In genomic region chr1:212733109-212733508, GRCh38 we compare ENCODE assay signal across 17 cellular contexts. TPM values are rescaled to one million over a fixed set of nuclear protein-coding genes. Genes with fewer than 3 reads are reported as not detected.
DNase-seq lines count a peak whose midpoint lies in the region; ATAC-seq and TF ChIP-seq lines count a peak whose summit lies in the region.
"Had no signal": no experiment of that assay in that cellular context is flagged by ENCODE, and none has a peak within 500 bp of the region (broad histone marks: within the 10 kb centered on the region; RNA-seq: fewer than 3 reads in every experiment).

No MANE protein-coding gene starts in this region.

- no peaks in the 10 kb centered on the region for H3K9me3 Mint-ChIP-seq in activated T-cell treated with anti-CD3 and anti-CD28 coated beads, Interleukin-2, amount 50 U/mL, for 72 hours
- no peaks in the 10 kb centered on the region for H3K9me3 Mint-ChIP-seq in WTC11
- H3K9me3 Mint-ChIP-seq: CD14-positive monocyte; CD4-positive, alpha-beta memory T cell; CD4-positive, CD25-positive, alpha-beta regulatory T cell; CD8-positive, alpha-beta memory T cell had no signal

- ATAC-seq in activated T-cell treated with anti-CD3 and anti-CD28 coated beads, Interleukin-2, amount 50 U/mL, for 72 hours (replicated peaks in 1 of 2) = no peak
- no peak for ATAC-seq in WTC11

- no peaks in the 10 kb centered on the region for H3K27me3 Mint-ChIP-seq in activated T-cell treated with anti-CD3 and anti-CD28 coated beads, Interleukin-2, amount 50 U/mL, for 72 hours (ENCODE audit: low read depth)
- no peaks in the 10 kb centered on the region for H3K27me3 Mint-ChIP-seq in WTC11 (ENCODE audit: low read depth)
- H3K27me3 Mint-ChIP-seq: CD4-positive, alpha-beta memory T cell; CD4-positive, CD25-positive, alpha-beta regulatory T cell; CD8-positive, alpha-beta memory T cell had no signal

- CTCF ChIA-PET in WTC11 (lab: Charles Lee) = interaction anchor here (0.7 kb wide), 1 partner anchor 17 kb away, joined by 3 read pairs; no protein-coding TSS in a partner anchor

- POLR2A ChIA-PET in WTC11 (lab: Charles Lee) = interaction anchor here (0.6 kb wide), 1 partner anchor 10 kb away, joined by 3 read pairs; no protein-coding TSS in a partner anchor

- no peak for DNase-seq in activated T-cell treated with anti-CD3 and anti-CD28 coated beads, Interleukin-2, amount 50 U/mL, for 72 hours
- DNase-seq in activated T-cell treated with anti-CD3 and anti-CD28 coated beads for 4 hours (no peak), WTC11 (ENCODE audit: low spot score) (no peak), DMS153 (lab: John Stamatoyannopoulos, UW) (no peak), NCI-H446 (lab: John Stamatoyannopoulos, UW) (no peak)
- DNase-seq: 8988T; ACHN; BE2C; C1 segment of cervical spinal cord; CD4-positive, alpha-beta memory T cell; CD4-positive, CD25-positive, alpha-beta regulatory T cell; CD8-positive, alpha-beta memory T cell; COR-L47; DMS 273 treated with DMSO at 0.1 percent for 48 hours; DMS79 treated with DMSO at 0.1 percent for 48 hours; GF-D8 had no signal

- no peak overlapping the region for H3K4me3 Mint-ChIP-seq in activated T-cell treated with anti-CD3 and anti-CD28 coated beads, Interleukin-2, amount 50 U/mL, for 72 hours
- H3K4me3 Mint-ChIP-seq in WTC11 = no peak overlapping the region
- H3K4me3 Mint-ChIP-seq: CD14-positive monocyte; CD4-positive, alpha-beta memory T cell; CD4-positive, CD25-positive, alpha-beta regulatory T cell; CD8-positive, alpha-beta memory T cell had no signal

- no peak for TF ChIP-seq CTCF in WTC11 (IDR thresholded peaks at IDR 0.05)

- H3K36me3 Mint-ChIP-seq in activated T-cell treated with anti-CD3 and anti-CD28 coated beads, Interleukin-2, amount 50 U/mL, for 72 hours (ENCODE audit: insufficient read depth in 2 of 2) = peaks cover 4 to 10% of the 10 kb centered on the region in 2 donors
- H3K36me3 Mint-ChIP-seq in WTC11 = peaks cover 3% of the 10 kb centered on the region; the same call in 1 of the 2 replicates

- peak overlapping the region; percentile 38 for H3K27ac Mint-ChIP-seq in activated T-cell treated with anti-CD3 and anti-CD28 coated beads, Interleukin-2, amount 50 U/mL, for 72 hours
- peak overlapping the region; percentile 87; the same call in 1 of the 2 replicates for H3K27ac Mint-ChIP-seq in WTC11
- H3K27ac Mint-ChIP-seq: CD4-positive, alpha-beta memory T cell; CD4-positive, CD25-positive, alpha-beta regulatory T cell had no signal

- H3K4me1 Mint-ChIP-seq in activated T-cell treated with anti-CD3 and anti-CD28 coated beads, Interleukin-2, amount 50 U/mL, for 72 hours (ENCODE audit: low read depth) = peaks cover 51% of the 10 kb centered on the region
- H3K4me1 Mint-ChIP-seq in WTC11 = no peaks in the 10 kb centered on the region

TF ChIP-seq in WTC11, 78 proteins besides CTCF, POLR2A, EP300 and RAD21 (continues in another document):
- no peak for TF ChIP-seq PREB (CRISPR knock-in tag; IDR thresholded peaks at IDR 0.05; ENCODE audit: borderline replicate concordance)
- no peak for TF ChIP-seq E2F5 (CRISPR knock-in tag; IDR thresholded peaks at IDR 0.05)
- no peak for TF ChIP-seq FOXP4 (CRISPR knock-in tag; IDR thresholded peaks at IDR 0.05)
- no peak for TF ChIP-seq ZBTB21 (CRISPR knock-in tag; IDR thresholded peaks at IDR 0.05; ENCODE audit: borderline replicate concordance)
- no peak for TF ChIP-seq NR2C2 (CRISPR knock-in tag; IDR thresholded peaks at IDR 0.05)
- TF ChIP-seq ZSCAN18 (CRISPR knock-in tag; IDR thresholded peaks at IDR 0.05) = no peak
- TF ChIP-seq ZNF219 (CRISPR knock-in tag; IDR thresholded peaks at IDR 0.05; ENCODE audit: borderline replicate concordance) = no peak
- no peak for TF ChIP-seq NFYB (CRISPR knock-in tag; conservative IDR thresholded peaks at IDR 0.05; ENCODE audit: low read depth)
- TF ChIP-seq TCF7 (CRISPR knock-in tag; IDR thresholded peaks at IDR 0.05; ENCODE audit: low read depth) = no peak
- TF ChIP-seq USF1 (CRISPR knock-in tag; IDR thresholded peaks at IDR 0.05) = no peak
- TF ChIP-seq STAT6 (CRISPR knock-in tag; conservative IDR thresholded peaks at IDR 0.05; ENCODE audit: low read depth) = no peak
- no peak for TF ChIP-seq USF2 (CRISPR knock-in tag; IDR thresholded peaks at IDR 0.05)

RNA-seq across cellular contexts. Expression of gene BATF3, which starts 33.5 kb away (rescaled TPM):
- 100 to 1,000 TPM; 400 to 660 TPM for total RNA-seq in activated T-cell treated with anti-CD3 and anti-CD28 coated beads, Interleukin-2, amount 50 U/mL, for 72 hours
- 3.9 to 6.1 TPM (median 3.9 TPM) in 3 replicates for total RNA-seq in WTC11 (2021)

RNA-seq across cellular contexts. Expression of gene NSL1, which starts 58.5 kb away (rescaled TPM):
- 10 to 100 TPM; 41.8 to 44.9 TPM for total RNA-seq in activated T-cell treated with anti-CD3 and anti-CD28 coated beads, Interleukin-2, amount 50 U/mL, for 72 hours
- total RNA-seq in WTC11 (2021) = 55.7 to 60.8 TPM (median 57.2 TPM) in 3 replicates

RNA-seq across cellular contexts. Expression of gene TATDN3, which starts 58.6 kb away (rescaled TPM):
- 10 to 100 TPM; 17.7 to 18.2 TPM for total RNA-seq in activated T-cell treated with anti-CD3 and anti-CD28 coated beads, Interleukin-2, amount 50 U/mL, for 72 hours
- 19.3 to 21.5 TPM (median 20.9 TPM) in 3 replicates for total RNA-seq in WTC11 (2021)

Comparison
In these comparisons a context has a peak if more than half of its experiments do, and no peak if none do; other contexts are left out.
1. RNA of gene BATF3, which starts 33.5 kb away (total RNA-seq): 400 to 660 TPM in activated T-cell treated with anti-CD3 and anti-CD28 coated beads, Interleukin-2, amount 50 U/mL, for 72 hours; 3.9 to 6.1 TPM in WTC11; every median in the first group is over 10 times any median in the second.